ENCODE assay signal across 26 cellular contexts in genomic region chr3:113240841-113241240, GRCh38. TPM values are rescaled to one million over a fixed set of nuclear protein-coding genes. Genes with fewer than 3 reads are reported as not detected.
A peak's percentile ranks its signal among the peaks of the same experiment; 100 is the strongest.
DNase-seq lines count a peak whose midpoint lies in the region; ATAC-seq, FAIRE-seq and TF ChIP-seq lines count a peak whose summit lies in the region.
"Had no signal": no experiment of that assay in that cellular context is flagged by ENCODE, and none has a peak within 500 bp of the region (broad histone marks: within the 10 kb centered on the region; RNA-seq: fewer than 3 reads in every experiment).

No MANE protein-coding gene starts in this region.

- H3K27ac ChIP-seq in ovary (peak overlapping the region; percentile 9 to 72), HepG2 (ENCODE audit: extremely low read length, insufficient read depth, low read length) (no peak overlapping the region), Peyer's patch (peak overlapping the region in 2 of 4 donors; percentile 43 to 44)
- H3K27ac ChIP-seq: colonic mucosa, HL-60, lower lobe of right lung had no signal

- no peak overlapping the region for H2AFZ ChIP-seq in HepG2 (ENCODE audit: low read length)

- H3K4me3 ChIP-seq in ovary (no peak overlapping the region), HepG2 (replicated peaks in 1 of 3; ENCODE audit: insufficient read depth in 1 of 3, low read depth in 2 of 3, low read length in 3 of 3) (no peak overlapping the region), Peyer's patch (no peak overlapping the region)
- H3K4me3 ChIP-seq: colonic mucosa, gastrocnemius medialis, lower lobe of right lung had no signal

- no peak for ATAC-seq in HepG2
- ATAC-seq: activated T-cell treated with anti-CD3 and anti-CD28 coated beads, Interleukin-2, amount 50 U/mL, for 72 hours; gastrocnemius medialis; lower lobe of right lung; naive thymus-derived CD4-positive, alpha-beta T cell; stimulated activated naive B cell treated with anti-CD40 and anti-IgM and Interleukin-4, amounts not matched to agents 10 μg/mL and 1 μg/mL and 100 μg/mL, for 72 hours had no signal

- peaks cover 46% of the 10 kb centered on the region for H3K4me1 Mint-ChIP-seq in glutamatergic neuron (ENCODE audit: low read depth, unreplicated experiment)

- TF ChIP-seq EP300 in ovary (IDR thresholded peaks at IDR 0.05) = no peak
- no peak for TF ChIP-seq EP300 in HepG2 (IDR thresholded peaks at IDR 0.05; ENCODE audit: low read depth in 2 of 2, low read length in 2 of 2)
- no peak for TF ChIP-seq EP300 in HepG2 (CRISPR knock-in tag; IDR thresholded peaks at IDR 0.05; ENCODE audit: borderline replicate concordance)

- intact Hi-C loops in ovary (cut with DNase I) = loop anchor here in 1 of 4 donors (5.0 kb wide), 1 partner anchor 36 kb away; no protein-coding TSS in a partner anchor
- intact Hi-C loops in HepG2 (cut with micrococcal nuclease; ENCODE audit: unreplicated experiment) = no loop called here

- H3K4me1 ChIP-seq in ovary (ENCODE audit: insufficient read depth) = peaks cover 27% of the 10 kb centered on the region
- H3K4me1 ChIP-seq in HepG2 (ENCODE audit: insufficient read depth, low read length) = no peaks in the 10 kb centered on the region
- no peaks in the 10 kb centered on the region for H3K4me1 ChIP-seq in Peyer's patch
- H3K4me1 ChIP-seq: colonic mucosa, gastrocnemius medialis, lower lobe of right lung had no signal

- peaks cover 14% of the 10 kb centered on the region for H3K9me3 Mint-ChIP-seq in glutamatergic neuron (ENCODE audit: unreplicated experiment)
- H3K9me3 Mint-ChIP-seq: activated CD4-positive, alpha-beta memory T cell treated with anti-CD3 and anti-CD28 coated beads, Interleukin-2, amount 10 ng/mL, durations not matched to agents 7 days and 5 days; activated naive CD4-positive, alpha-beta T cell treated with anti-CD3 and anti-CD28 coated beads, Interleukin-2, amount 50 U/mL, for 72 hours; activated T-cell treated with anti-CD3 and anti-CD28 coated beads, Interleukin-2, amount 50 U/mL, for 72 hours; CD4-positive, alpha-beta memory T cell; stimulated activated naive B cell treated with anti-CD40 and anti-IgM and Interleukin-4, amounts not matched to agents 10 μg/mL and 1 μg/mL and 100 μg/mL, for 72 hours; T-helper 1 cell treated with Interleukin-12 subunit alpha and Interleukin-12 subunit beta and Interleukin-4 antibody, amounts not matched to agents 30 μg/mL and 1 μg/mL, for 36 hours had no signal

- TF ChIP-seq RAD21 in HepG2 (CRISPR knock-in tag; IDR thresholded peaks at IDR 0.05) = no peak

- no peaks in the 10 kb centered on the region for H3K9me3 ChIP-seq in ovary
- no peaks in the 10 kb centered on the region for H3K9me3 ChIP-seq in HepG2 (ENCODE audit: low read length)
- H3K9me3 ChIP-seq in Peyer's patch = no peaks in the 10 kb centered on the region
- H3K9me3 ChIP-seq: colonic mucosa, gastrocnemius medialis, lower lobe of right lung had no signal

- CTCF ChIA-PET in HepG2 (lab: Yijun Ruan, JAX; ENCODE audit: low intra/inter-chr PET ratio, low total read pairs) = no interaction called here

- H3K27me3 ChIP-seq in ovary (no peaks in the 10 kb centered on the region), HepG2 (ENCODE audit: control insufficient read depth in 1 of 2, insufficient read depth in 2 of 2, low read length in 2 of 2) (peaks cover 1 to 25% of the 10 kb centered on the region in 2 experiments; a peak in 3 of 5 replicates), Peyer's patch (no peaks in the 10 kb centered on the region)
- H3K27me3 ChIP-seq: colonic mucosa, gastrocnemius medialis had no signal

- WGBS in ovary, 3 donors = 76 to 80% (median 79%) methylated on average over 3 of the region's 3 CpGs
- 63% methylated on average over 3 of the region's 3 CpGs for WGBS in HepG2 (ENCODE audit: low lambda C conversion rate)

- DNase-seq in Daoy (ENCODE audit: low read depth) (peak; percentile 57), M059J (ENCODE audit: low read depth) (peak; percentile 46), glutamatergic neuron (no peak), ovary (no peak), HepG2 (ENCODE audit: low spot score) (no peak), midbrain (lab: John Stamatoyannopoulos, UW) (no peak), RPMI8226 (no peak), Peyer's patch (no peak)
- DNase-seq: activated CD4-positive, alpha-beta memory T cell treated with anti-CD3 and anti-CD28 coated beads, Interleukin-2, amount 10 ng/mL, durations not matched to agents 7 days and 5 days; activated T-cell treated with anti-CD3 and anti-CD28 coated beads, Interleukin-2, amount 50 U/mL, for 72 hours; CD4-positive, alpha-beta memory T cell; colonic mucosa; gastrocnemius medialis; KBM-7; lower lobe of right lung; naive thymus-derived CD4-positive, alpha-beta T cell; NCI-H2029 treated with DMSO at 0.1 percent for 48 hours; NCI-H510A treated with DMSO at 0.1 percent for 48 hours; SHP77; stimulated activated CD4-positive, alpha-beta T cell treated with anti-CD3 and anti-CD28 coated beads, Interleukin-15, amount 100 ng/mL, for 24 hours; stimulated activated naive B cell treated with anti-CD40 and anti-IgM and Interleukin-4, amounts not matched to agents 10 μg/mL and 1 μg/mL and 100 μg/mL, for 72 hours had no signal

- POLR2A ChIA-PET in HepG2 (lab: Yijun Ruan, JAX) = no interaction called here

- no peak overlapping the region for H3K4me2 ChIP-seq in HepG2 (ENCODE audit: low read depth, low read length)

- H3K36me3 ChIP-seq in ovary = no peaks in the 10 kb centered on the region
- H3K36me3 ChIP-seq in HepG2 (replicated peaks in 1 of 2; ENCODE audit: control insufficient read depth in 1 of 2, insufficient read depth in 2 of 2, low read length in 2 of 2) = no peaks in the 10 kb centered on the region
- no peaks in the 10 kb centered on the region for H3K36me3 ChIP-seq in Peyer's patch
- H3K36me3 ChIP-seq: colonic mucosa, gastrocnemius medialis, lower lobe of right lung, WERI-Rb-1 had no signal

- no peaks in the 10 kb centered on the region for H3K79me2 ChIP-seq in HepG2 (ENCODE audit: insufficient read depth, low read length)

- no peak for FAIRE-seq in HepG2 (lab: Jason Lieb, UNC)
- FAIRE-seq: H54 had no signal

- H3K27me3 Mint-ChIP-seq in glutamatergic neuron (ENCODE audit: unreplicated experiment) = peaks cover 11% of the 10 kb centered on the region

- no peak overlapping the region for H3K9ac ChIP-seq in HepG2 (ENCODE audit: insufficient read depth, low read depth, low read length)

- H4K20me1 ChIP-seq in HepG2 (ENCODE audit: insufficient read depth, low read length) = no peaks in the 10 kb centered on the region

- BruUV-seq in HepG2 (replicated peaks; lab: Mats Ljungman, UMichigan) = no TSS peak

- TF ChIP-seq POLR2A in ovary (IDR thresholded peaks at IDR 0.05) = no peak
- no peak for TF ChIP-seq POLR2A in HepG2 (IDR thresholded peaks at IDR 0.05; ENCODE audit: insufficient read depth in 1 of 2, low read depth in 2 of 2, low read length in 2 of 2)
- no peak for TF ChIP-seq POLR2A in Peyer's patch (IDR thresholded peaks at IDR 0.05)

- peak overlapping the region; percentile 94 for H3K27ac Mint-ChIP-seq in glutamatergic neuron (ENCODE audit: unreplicated experiment)
- H3K27ac Mint-ChIP-seq: activated CD4-positive, alpha-beta memory T cell treated with anti-CD3 and anti-CD28 coated beads, Interleukin-2, amount 10 ng/mL, durations not matched to agents 7 days and 5 days; activated T-cell treated with anti-CD3 and anti-CD28 coated beads, Interleukin-2, amount 50 U/mL, for 72 hours; CD4-positive, alpha-beta memory T cell; naive thymus-derived CD4-positive, alpha-beta T cell; stimulated activated naive B cell treated with anti-CD40 and anti-IgM and Interleukin-4, amounts not matched to agents 10 μg/mL and 1 μg/mL and 100 μg/mL, for 72 hours; T-helper 1 cell treated with Interleukin-12 subunit alpha and Interleukin-12 subunit beta and Interleukin-4 antibody, amounts not matched to agents 30 μg/mL and 1 μg/mL, for 36 hours had no signal

- TF ChIP-seq CTCF in glutamatergic neuron (IDR thresholded peaks at IDR 0.05; ENCODE audit: partially characterized antibody, unreplicated experiment) (no peak), ovary (IDR thresholded peaks at IDR 0.05) (no peak), HepG2 (CRISPR knock-in tag; IDR thresholded peaks at IDR 0.05) (no peak), Peyer's patch (IDR thresholded peaks at IDR 0.05) (no peak)

- peak overlapping the region; percentile 66 for H3K4me3 Mint-ChIP-seq in glutamatergic neuron (ENCODE audit: unreplicated experiment)
- H3K4me3 Mint-ChIP-seq: activated CD4-positive, alpha-beta memory T cell treated with anti-CD3 and anti-CD28 coated beads, Interleukin-2, amount 10 ng/mL, durations not matched to agents 7 days and 5 days; activated T-cell treated with anti-CD3 and anti-CD28 coated beads, Interleukin-2, amount 50 U/mL, for 72 hours; CD4-positive, alpha-beta memory T cell; naive thymus-derived CD4-positive, alpha-beta T cell; stimulated activated naive B cell treated with anti-CD40 and anti-IgM and Interleukin-4, amounts not matched to agents 10 μg/mL and 1 μg/mL and 100 μg/mL, for 72 hours; T-helper 1 cell treated with Interleukin-12 subunit alpha and Interleukin-12 subunit beta and Interleukin-4 antibody, amounts not matched to agents 30 μg/mL and 1 μg/mL, for 36 hours had no signal

- no peaks in the 10 kb centered on the region for H3K36me3 Mint-ChIP-seq in glutamatergic neuron (ENCODE audit: unreplicated experiment)
- H3K36me3 Mint-ChIP-seq: activated naive CD4-positive, alpha-beta T cell treated with anti-CD3 and anti-CD28 coated beads, Interleukin-2, amount 50 U/mL, for 72 hours; CD4-positive, alpha-beta memory T cell; naive thymus-derived CD4-positive, alpha-beta T cell; stimulated activated naive B cell treated with anti-CD40 and anti-IgM and Interleukin-4, amounts not matched to agents 10 μg/mL and 1 μg/mL and 100 μg/mL, for 72 hours had no signal

- in situ Hi-C loops in HepG2 (cut with HindIII; ENCODE audit: extremely low pct_ligation_motif_present, low pct_unique_long_range_greater_than_20kb) = no loop called here

RNA-seq across cellular contexts. Expression of gene BOC, which starts 29.5 kb away (rescaled TPM):
- 4.4 and 5.0 TPM in 2 replicates for total RNA-seq in Daoy (2014; rRNA removed; shearing (Covaris generic))
- 5.0 and 12.5 TPM in 2 replicates for total RNA-seq in M059J (2014; rRNA removed; shearing (Covaris generic))
- total RNA-seq in glutamatergic neuron (ENCODE audit: unreplicated experiment) (32.9 TPM), ovary (10 to 100 TPM; 33.2 to 98.5 (median 59.5) TPM), HepG2 (2016; rRNA removed; fragmentation: Illumina TruSeq; extraction: Trizol) (not detected in 2 replicates), Peyer's patch (10 to 100 TPM in 3 of 4 donors, 1 to 10 TPM in 1; 4.2 to 31.4 (median 13.2) TPM)
- polyA plus RNA-seq in ovary (10 to 100 TPM; 28.6 to 34.2 TPM), HepG2 (2011; rRNA removed) (0.04 TPM in 1 of 2 replicates, not detected in the other)
- total RNA-seq in HepG2 (2016; cell fraction: cytosol; rRNA removed; fragmentation: Illumina TruSeq; extraction: Trizol; ENCODE audit: low read depth) = not detected in 2 replicates
- total RNA-seq in HepG2 (2016; cell fraction: insoluble cytoplasmic fraction; rRNA removed; fragmentation: Illumina TruSeq; extraction: Trizol) = not detected in 2 replicates
- total RNA-seq in HepG2 (2016; cell fraction: membrane; rRNA removed; fragmentation: Illumina TruSeq; extraction: Trizol) = not detected in 2 replicates
- not detected in 2 replicates for total RNA-seq in HepG2 (2016; cell fraction: nucleus; rRNA removed; fragmentation: Illumina TruSeq; extraction: Trizol)
- polyA plus RNA-seq in HepG2 (2011; cell fraction: cytosol; rRNA removed) = 0.08 TPM in 1 of 2 replicates, not detected in the other
- polyA plus RNA-seq in HepG2 (2011; cell fraction: nucleus; rRNA removed) = 0.03 and 0.05 TPM in 2 replicates
- not detected in 2 replicates for polyA plus RNA-seq in HepG2 (2012)
- polyA plus RNA-seq in HepG2 (2016; cell fraction: cytosol; fragmentation: Illumina TruSeq; extraction: Trizol; ENCODE audit: low read depth) = not detected in 2 replicates
- polyA plus RNA-seq in HepG2 (2016; cell fraction: insoluble cytoplasmic fraction; fragmentation: Illumina TruSeq; extraction: Trizol; ENCODE audit: low read depth) = not detected in 2 replicates
- polyA plus RNA-seq in HepG2 (2016; cell fraction: membrane; fragmentation: Illumina TruSeq; extraction: Trizol; ENCODE audit: low read depth) = not detected in 2 replicates
- not detected in 2 replicates for polyA plus RNA-seq in HepG2 (2016; cell fraction: nucleus; fragmentation: Illumina TruSeq; extraction: Trizol; ENCODE audit: insufficient read depth, low read depth)
- 0.30 TPM in 1 of 2 replicates, not detected in the other for polyA minus RNA-seq in HepG2 (2011; rRNA and poly(A)+ RNA removed; ENCODE audit: low replicate concordance)
- polyA minus RNA-seq in HepG2 (2011; cell fraction: cytosol; rRNA and poly(A)+ RNA removed) = not detected in 2 replicates
- polyA minus RNA-seq in HepG2 (2011; cell fraction: nucleus; rRNA and poly(A)+ RNA removed) = 0.39 TPM in 1 of 2 replicates, not detected in the other
- total RNA-seq: activated CD4-positive, alpha-beta memory T cell treated with anti-CD3 and anti-CD28 coated beads, Interleukin-2, amount 10 ng/mL, durations not matched to agents 7 days and 5 days; CD4-positive, alpha-beta memory T cell had no signal
- polyA plus RNA-seq: CD4-positive, alpha-beta memory T cell; naive thymus-derived CD4-positive, alpha-beta T cell had no signal

Comparison
In these comparisons a context has a peak if more than half of its experiments do, and no peak if none do; other contexts are left out.
1. DNase-seq: peak in Daoy (single experiment) and M059J (single experiment); none in glutamatergic neuron (single experiment), ovary (0 of 5), HepG2 (single experiment), midbrain (single experiment), RPMI8226 (single experiment) and Peyer's patch (0 of 3).